1 cellular context compared by ENCODE assay signal in genomic region chr7:2164156-2164555, GRCh38.
TF ChIP-seq lines count a peak whose summit lies in the region.

No MANE protein-coding gene starts in this region.

TF ChIP-seq in WTC11, 78 proteins besides CTCF, POLR2A, EP300 and RAD21 (continued from another document):
- TF ChIP-seq ZNF425 (CRISPR knock-in tag; conservative IDR thresholded peaks at IDR 0.05) (no peak), ERG (CRISPR knock-in tag; IDR thresholded peaks at IDR 0.05) (no peak), ZMAT4 (CRISPR knock-in tag; IDR thresholded peaks at IDR 0.05) (no peak), ESRRA (CRISPR knock-in tag; IDR thresholded peaks at IDR 0.05; ENCODE audit: borderline replicate concordance) (no peak), NFE2L1 (CRISPR knock-in tag; IDR thresholded peaks at IDR 0.05) (no peak), JAZF1 (CRISPR knock-in tag; IDR thresholded peaks at IDR 0.05) (no peak), OVOL2 (CRISPR knock-in tag; IDR thresholded peaks at IDR 0.05; ENCODE audit: borderline replicate concordance) (no peak)
TF ChIP-seq in WTC11: peak in this region for 0.
